ENCODE assay signal across 14 cellular contexts in genomic region chr12:10304161-10304574, GRCh38. TPM values are rescaled to one million over a fixed set of nuclear protein-coding genes. Genes with fewer than 3 reads are reported as not detected.
DNase-seq lines count a peak whose midpoint lies in the region; ATAC-seq, FAIRE-seq and TF ChIP-seq lines count a peak whose summit lies in the region.
"Had no signal": no experiment of that assay in that cellular context is flagged by ENCODE, and none has a peak within 500 bp of the region (broad histone marks: within the 10 kb centered on the region; RNA-seq: fewer than 3 reads in every experiment).

No MANE protein-coding gene starts in this region.

- H3K9me3 Mint-ChIP-seq in activated T-helper 17 cell treated with anti-CD3 and anti-CD28 coated beads, Interleukin-2, amount 50 U/mL, for 72 hours: no peaks in the 10 kb centered on the region
- H3K9me3 Mint-ChIP-seq in immature natural killer cell: peaks cover 0 to 4% (median 0%) of the 10 kb centered on the region in 6 donors

- H3K36me3 Mint-ChIP-seq in activated T-helper 17 cell treated with anti-CD3 and anti-CD28 coated beads, Interleukin-2, amount 50 U/mL, for 72 hours (ENCODE audit: low read depth): no peaks in the 10 kb centered on the region
- peaks cover 9 to 13% (median 10%) of the 10 kb centered on the region in 3 donors for H3K36me3 Mint-ChIP-seq in immature natural killer cell

- no peaks in the 10 kb centered on the region for H3K4me1 ChIP-seq in thyroid gland
- H3K4me1 ChIP-seq in HepG2 (ENCODE audit: insufficient read depth, low read length): no peaks in the 10 kb centered on the region
- H3K4me1 ChIP-seq: heart right ventricle, transverse colon had no signal

- H3K27me3 ChIP-seq in thyroid gland (no peaks in the 10 kb centered on the region), HepG2 (ENCODE audit: control insufficient read depth in 1 of 2, insufficient read depth in 2 of 2, low read length in 2 of 2) (no peaks in the 10 kb centered on the region)
- H3K27me3 ChIP-seq: heart right ventricle, transverse colon had no signal

- TF ChIP-seq CTCF in thyroid gland (IDR thresholded peaks at IDR 0.05) (no peak), HepG2 (CRISPR knock-in tag; IDR thresholded peaks at IDR 0.05) (no peak)

- H3K4me1 Mint-ChIP-seq in activated T-helper 17 cell treated with anti-CD3 and anti-CD28 coated beads, Interleukin-2, amount 50 U/mL, for 72 hours: peaks cover 11% of the 10 kb centered on the region
- peaks cover 71 to 79% of the 10 kb centered on the region in 2 donors for H3K4me1 Mint-ChIP-seq in immature natural killer cell
- H3K4me1 Mint-ChIP-seq: activated B cell treated with CpG ODN at 0.5 μM for 24 hours had no signal

- 83% methylated on average over 3 of the region's 3 CpGs for WGBS in thyroid gland, 2 donors
- WGBS in HepG2 (ENCODE audit: low lambda C conversion rate): 26% methylated on average over 3 of the region's 3 CpGs

- FAIRE-seq in H54 (lab: Jason Lieb, UNC) (peak; percentile 27), HepG2 (lab: Jason Lieb, UNC) (no peak)
- FAIRE-seq: H1 had no signal

- intact Hi-C loops in thyroid gland (cut with DNase I): no loop called here
- intact Hi-C loops in HepG2 (cut with micrococcal nuclease; ENCODE audit: unreplicated experiment): no loop called here

- no TSS peak for BruUV-seq in HepG2 (replicated peaks; lab: Mats Ljungman, UMichigan)

- peak overlapping the region; percentile 60 for H3K27ac Mint-ChIP-seq in activated T-helper 17 cell treated with anti-CD3 and anti-CD28 coated beads, Interleukin-2, amount 50 U/mL, for 72 hours
- H3K27ac Mint-ChIP-seq in immature natural killer cell: peak overlapping the region; percentile 97 to 99 (median 98)
- H3K27ac Mint-ChIP-seq: activated B cell treated with CpG ODN at 0.5 μM for 24 hours had no signal

- no peak for TF ChIP-seq EP300 in HepG2 (IDR thresholded peaks at IDR 0.05; ENCODE audit: low read depth in 2 of 2, low read length in 2 of 2)
- TF ChIP-seq EP300 in HepG2 (CRISPR knock-in tag; IDR thresholded peaks at IDR 0.05; ENCODE audit: borderline replicate concordance): no peak

- no peak overlapping the region for H3K9ac ChIP-seq in HepG2 (ENCODE audit: insufficient read depth, low read depth, low read length)

- H3K4me3 ChIP-seq in thyroid gland (replicated peaks in 1 of 3) (no peak overlapping the region), HepG2 (replicated peaks in 1 of 3; ENCODE audit: insufficient read depth in 1 of 3, low read depth in 2 of 3, low read length in 3 of 3) (no peak overlapping the region)
- H3K4me3 ChIP-seq: heart right ventricle, transverse colon had no signal

- POLR2A ChIA-PET in HepG2 (lab: Yijun Ruan, JAX): no interaction called here

- H3K27ac ChIP-seq in thyroid gland (no peak overlapping the region), HepG2 (ENCODE audit: extremely low read length, insufficient read depth, low read length) (no peak overlapping the region)
- H3K27ac ChIP-seq: heart right ventricle, HL-60, transverse colon had no signal

- H3K36me3 ChIP-seq in thyroid gland: no peaks in the 10 kb centered on the region
- no peaks in the 10 kb centered on the region for H3K36me3 ChIP-seq in HepG2 (replicated peaks in 1 of 2; ENCODE audit: control insufficient read depth in 1 of 2, insufficient read depth in 2 of 2, low read length in 2 of 2)
- H3K36me3 ChIP-seq: heart right ventricle, transverse colon had no signal

- in situ Hi-C loops in HepG2 (cut with HindIII; ENCODE audit: extremely low pct_ligation_motif_present, low pct_unique_long_range_greater_than_20kb): no loop called here

- TF ChIP-seq POLR2A in H54 (IDR thresholded peaks at IDR 0.05; ENCODE audit: low read depth, low read length): no peak
- no peak for TF ChIP-seq POLR2A in thyroid gland (IDR thresholded peaks at IDR 0.05)
- TF ChIP-seq POLR2A in HepG2 (IDR thresholded peaks at IDR 0.05; ENCODE audit: insufficient read depth in 1 of 2, low read depth in 2 of 2, low read length in 2 of 2): no peak

- peak; percentile 92 for ATAC-seq in activated T-helper 17 cell treated with anti-CD3 and anti-CD28 coated beads, Interleukin-2, amount 50 U/mL, for 72 hours (replicated peaks)
- ATAC-seq in HepG2 (no peak), GM21717 (IDR thresholded peaks at IDR 0.05; ENCODE audit: unreplicated experiment) (no peak), GM21423 (IDR thresholded peaks at IDR 0.05; ENCODE audit: unreplicated experiment) (no peak)
- ATAC-seq: heart right ventricle had no signal

- H3K4me3 Mint-ChIP-seq in activated T-helper 17 cell treated with anti-CD3 and anti-CD28 coated beads, Interleukin-2, amount 50 U/mL, for 72 hours: no peak overlapping the region
- H3K4me3 Mint-ChIP-seq in immature natural killer cell: peak overlapping the region; percentile 92 to 100 (median 96)
- H3K4me3 Mint-ChIP-seq: activated B cell treated with CpG ODN at 0.5 μM for 24 hours had no signal

- H4K20me1 ChIP-seq in HepG2 (ENCODE audit: insufficient read depth, low read length): no peaks in the 10 kb centered on the region

- no peaks in the 10 kb centered on the region for H3K9me3 ChIP-seq in thyroid gland
- no peaks in the 10 kb centered on the region for H3K9me3 ChIP-seq in HepG2 (ENCODE audit: low read length)
- H3K9me3 ChIP-seq: heart right ventricle, transverse colon had no signal

- H3K4me2 ChIP-seq in HepG2 (ENCODE audit: low read depth, low read length): no peak overlapping the region

- peaks cover 16% of the 10 kb centered on the region for H3K27me3 Mint-ChIP-seq in activated T-helper 17 cell treated with anti-CD3 and anti-CD28 coated beads, Interleukin-2, amount 50 U/mL, for 72 hours
- peaks cover 3 to 38% (median 15%) of the 10 kb centered on the region in 3 donors for H3K27me3 Mint-ChIP-seq in immature natural killer cell (ENCODE audit: low read depth in 3 of 3)

- no peak for TF ChIP-seq RAD21 in HepG2 (CRISPR knock-in tag; IDR thresholded peaks at IDR 0.05)

- CTCF ChIA-PET in HepG2 (lab: Yijun Ruan, JAX; ENCODE audit: low intra/inter-chr PET ratio, low total read pairs): no interaction called here

- DNase-seq in AG08396 (ENCODE audit: low spot score) (peak; percentile 23), H54 (ENCODE audit: insufficient read length, low spot score) (no peak), immature natural killer cell (peak; percentile 84 to 87 (median 86)), thyroid gland (no peak), HepG2 (ENCODE audit: low spot score) (no peak)
- DNase-seq: activated B cell treated with CpG ODN at 0.5 μM for 24 hours, heart right ventricle, NCI-H2029 treated with DMSO at 0.1 percent for 48 hours, transverse colon had no signal

- no peaks in the 10 kb centered on the region for H3K79me2 ChIP-seq in HepG2 (ENCODE audit: insufficient read depth, low read length)

- no peak overlapping the region for H2AFZ ChIP-seq in HepG2 (ENCODE audit: low read length)

TF ChIP-seq in HepG2, 621 proteins besides CTCF, POLR2A, EP300 and RAD21 (continues in another document):
- TF ChIP-seq ZNF703 (CRISPR knock-in tag; IDR thresholded peaks at IDR 0.05; ENCODE audit: borderline replicate concordance) (no peak), ZNF24 (IDR thresholded peaks at IDR 0.05) (no peak), ZNF383 (CRISPR knock-in tag; IDR thresholded peaks at IDR 0.05; ENCODE audit: borderline replicate concordance) (no peak), ZNF354B (CRISPR knock-in tag; IDR thresholded peaks at IDR 0.05) (no peak), ZBTB7A (CRISPR knock-in tag; IDR thresholded peaks at IDR 0.05) (no peak), ZBTB33 (CRISPR knock-in tag; IDR thresholded peaks at IDR 0.05) (no peak)

RNA-seq across cellular contexts. Expression of gene KLRD1, which starts 3.5 kb away (rescaled TPM):
- 1 to 10 TPM in 1 of 2 donors, not detected in 1; 1.1 TPM for total RNA-seq in activated T-helper 17 cell treated with anti-CD3 and anti-CD28 coated beads, Interleukin-2, amount 50 U/mL, for 72 hours
- polyA plus RNA-seq in immature natural killer cell (1,000 to 10,000 TPM; 1,034 to 1,330 (median 1,098) TPM), HepG2 (2011; rRNA removed) (0.01 TPM in 2 replicates)
- total RNA-seq in thyroid gland (1 to 10 TPM; 1.1 to 3.8 (median 2.5) TPM), HepG2 (2016; rRNA removed; fragmentation: Illumina TruSeq; extraction: Trizol) (not detected in 2 replicates)
- not detected in 2 replicates for total RNA-seq in HepG2 (2016; cell fraction: cytosol; rRNA removed; fragmentation: Illumina TruSeq; extraction: Trizol; ENCODE audit: low read depth)
- not detected in 2 replicates for total RNA-seq in HepG2 (2016; cell fraction: insoluble cytoplasmic fraction; rRNA removed; fragmentation: Illumina TruSeq; extraction: Trizol)
- total RNA-seq in HepG2 (2016; cell fraction: membrane; rRNA removed; fragmentation: Illumina TruSeq; extraction: Trizol): not detected in 2 replicates
- not detected in 2 replicates for total RNA-seq in HepG2 (2016; cell fraction: nucleus; rRNA removed; fragmentation: Illumina TruSeq; extraction: Trizol)
- 0.01 TPM in 1 of 2 replicates, not detected in the other for polyA plus RNA-seq in HepG2 (2011; cell fraction: cytosol; rRNA removed)
- polyA plus RNA-seq in HepG2 (2011; cell fraction: nucleus; rRNA removed): 0.02 TPM in 1 of 2 replicates, not detected in the other
- polyA plus RNA-seq in HepG2 (2012): 0.08 TPM in 1 of 2 replicates, not detected in the other
- not detected in 2 replicates for polyA plus RNA-seq in HepG2 (2016; cell fraction: cytosol; fragmentation: Illumina TruSeq; extraction: Trizol; ENCODE audit: low read depth)
- polyA plus RNA-seq in HepG2 (2016; cell fraction: insoluble cytoplasmic fraction; fragmentation: Illumina TruSeq; extraction: Trizol; ENCODE audit: low read depth): not detected in 2 replicates
- not detected in 2 replicates for polyA plus RNA-seq in HepG2 (2016; cell fraction: membrane; fragmentation: Illumina TruSeq; extraction: Trizol; ENCODE audit: low read depth)
- not detected in 2 replicates for polyA plus RNA-seq in HepG2 (2016; cell fraction: nucleus; fragmentation: Illumina TruSeq; extraction: Trizol; ENCODE audit: insufficient read depth, low read depth)
- polyA minus RNA-seq in HepG2 (2011; rRNA and poly(A)+ RNA removed; ENCODE audit: low replicate concordance): 0.02 TPM in 1 of 2 replicates, not detected in the other
- polyA minus RNA-seq in HepG2 (2011; cell fraction: cytosol; rRNA and poly(A)+ RNA removed): not detected in 2 replicates
- 0.26 and 0.37 TPM in 2 replicates for polyA minus RNA-seq in HepG2 (2011; cell fraction: nucleus; rRNA and poly(A)+ RNA removed)

Comparison
In these comparisons a context has a peak if more than half of its experiments do, and no peak if none do; other contexts are left out.
1. DNase-seq: peak in AG08396 (single experiment) and immature natural killer cell (3 of 3); none in H54 (single experiment), thyroid gland (0 of 2) and HepG2 (single experiment).